Comparison of ENCODE assay signal across 7 cellular contexts in the genomic region with DNA sequence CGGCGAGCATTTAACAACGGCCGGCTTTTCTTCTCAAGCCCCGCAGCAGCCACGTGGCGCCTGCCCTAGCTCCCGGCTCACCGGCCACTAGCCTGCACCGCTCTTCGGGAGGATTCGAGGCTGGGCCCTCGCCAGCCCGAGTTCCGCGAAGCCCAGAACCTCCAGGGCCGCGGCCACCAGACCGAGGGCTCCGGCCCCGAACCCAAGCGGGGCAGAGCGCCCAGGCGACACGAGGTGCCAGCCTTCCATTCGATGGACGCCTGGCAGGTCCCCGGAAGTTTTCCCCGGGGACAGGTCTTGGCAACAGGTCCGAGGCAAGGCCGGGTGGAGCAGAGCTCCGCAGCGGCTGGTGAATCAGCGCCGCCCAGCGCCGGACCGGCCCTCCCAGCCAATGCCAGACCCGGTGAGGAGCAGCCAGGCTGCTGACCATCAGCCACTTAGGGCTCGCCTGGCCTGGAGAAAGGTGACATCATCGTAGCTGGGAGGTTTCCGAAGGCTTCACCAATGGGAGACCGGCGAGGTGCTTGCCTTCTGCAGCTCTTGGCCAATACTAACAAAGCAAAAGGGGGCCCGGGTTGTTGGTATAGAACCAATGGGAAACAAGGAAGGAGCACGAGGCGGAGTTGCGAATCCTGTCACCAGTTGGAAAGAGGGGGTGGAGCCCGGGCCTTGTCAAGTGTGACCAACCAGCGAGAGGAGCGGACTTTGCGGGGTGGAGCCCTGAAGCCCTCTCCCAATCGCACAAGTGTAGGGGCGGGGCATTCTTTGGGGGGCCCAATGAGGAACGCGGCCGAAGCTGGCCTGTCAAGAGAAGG. TPM values are rescaled to one million over a fixed set of nuclear protein-coding genes. Genes with fewer than 3 reads are reported as not detected.
DNase-seq lines count a peak whose midpoint lies in the region; ATAC-seq and TF ChIP-seq lines count a peak whose summit lies in the region.

No MANE protein-coding gene starts in this region.

- peak overlapping the region; percentile 94 for H3K27ac ChIP-seq in hepatocyte

- no peaks in the 10 kb centered on the region for H3K36me3 ChIP-seq in hepatocyte (replicated peaks; ENCODE audit: insufficient read depth, low read depth)

- H3K4me3 ChIP-seq in hepatocyte, result peak overlapping the region; percentile 12

- H3K9me2 ChIP-seq in hepatocyte (replicated peaks; ENCODE audit: insufficient read depth), result no peaks in the 10 kb centered on the region

- H3K79me2 ChIP-seq in hepatocyte, result peaks cover 36% of the 10 kb centered on the region

- H4K20me1 ChIP-seq in hepatocyte (ENCODE audit: insufficient read depth, poor library complexity, severe bottlenecking), result no peaks in the 10 kb centered on the region

- 1% methylated on average over 53 of the region's 57 CpGs for WGBS in hepatocyte (ENCODE audit: low lambda C conversion rate, missing lambda C conversion rate)

- DNase-seq in NCI-H1930 (lab: John Stamatoyannopoulos, UW) (peak; percentile 99 to 100), T-helper 9 cell (peak; percentile 98), astrocyte of the hippocampus (ENCODE audit: low read depth, low spot score) (peak; percentile 100), hepatocyte (ENCODE audit: low spot score) (peak; percentile 100), renal cortical epithelial cell (ENCODE audit: low read depth) (peak; percentile 100)

- peak; percentile 22 for TF ChIP-seq CTCF in hepatocyte (IDR thresholded peaks at IDR 0.05; ENCODE audit: poor library complexity)

- peaks cover 18% of the 10 kb centered on the region for H3K4me1 ChIP-seq in hepatocyte (ENCODE audit: insufficient read depth)

- peak overlapping the region; percentile 2 for H2AFZ ChIP-seq in hepatocyte

- no peaks in the 10 kb centered on the region for H3K27me3 ChIP-seq in hepatocyte

- ATAC-seq in GM18502 (IDR thresholded peaks at IDR 0.05; ENCODE audit: poor library complexity, unreplicated experiment) (peak; percentile 88), HG02970 (IDR thresholded peaks at IDR 0.05; ENCODE audit: low FRiP score, unreplicated experiment) (peak; percentile 87)

- H3K9me3 ChIP-seq in hepatocyte (ENCODE audit: low read depth), result no peaks in the 10 kb centered on the region

- peak overlapping the region; percentile 79 for H3K4me2 ChIP-seq in hepatocyte

RNA-seq across cellular contexts. Expression of a gene that starts 0.5 kb away (rescaled TPM):
- total RNA-seq in hepatocyte (25.8 and 29.7 TPM in 2 replicates), renal cortical epithelial cell (4.7 and 8.0 TPM in 2 replicates)
- 41.8 and 45.4 TPM in 2 replicates for polyA plus RNA-seq in hepatocyte

RNA-seq across cellular contexts. Expression of a gene that starts 20.7 kb away (rescaled TPM):
- total RNA-seq in hepatocyte (43.1 and 58.4 TPM in 2 replicates), renal cortical epithelial cell (43.9 and 76.9 TPM in 2 replicates)
- polyA plus RNA-seq in hepatocyte, result 65.5 and 66.3 TPM in 2 replicates

RNA-seq across cellular contexts. Expression of a gene that starts 47.0 kb away (rescaled TPM):
- 0.24 and 0.73 TPM in 2 replicates for total RNA-seq in hepatocyte
- 0.66 TPM in 1 of 2 replicates, not detected in the other for polyA plus RNA-seq in hepatocyte
- total RNA-seq in renal cortical epithelial cell, result 0.20 TPM in 1 of 2 replicates, not detected in the other

Comparison
In these comparisons a context has a peak if more than half of its experiments do, and no peak if none do; other contexts are left out.
1. Peak in every context shown above with its lines: DNase-seq, ATAC-seq, H3K4me3 ChIP-seq and H3K27ac ChIP-seq.